ENCODE assay signal across 9 cellular contexts in genomic region chr12:153080-153746, GRCh38.
A peak's percentile ranks its signal among the peaks of the same experiment; 100 is the strongest.
DNase-seq lines count a peak whose midpoint lies in the region; ATAC-seq and TF ChIP-seq lines count a peak whose summit lies in the region.
"Had no signal": no experiment of that assay in that cellular context is flagged by ENCODE, and none has a peak within 500 bp of the region (broad histone marks: within the 10 kb centered on the region; RNA-seq: fewer than 3 reads in every experiment).

No MANE protein-coding gene starts in this region.

- H3K4me3 ChIP-seq in HAP-1 = no peak overlapping the region

- in situ Hi-C loops in HAP-1 (cut with MboI; ENCODE audit: low sequenced_read_pairs) = no loop called here

- DNase-seq in COLO829 (ENCODE audit: low spot score) (peak; percentile 56), HAP-1 (ENCODE audit: low spot score in 2 of 2) (peak; percentile 34 to 81), NCI-H2107 (lab: John Stamatoyannopoulos, UW) (peak; percentile 54), activated B cell treated with CpG ODN at 0.5 μM for 24 hours (peak; percentile 18), chondrocyte (ENCODE audit: low spot score) (no peak), lung microvascular endothelial cell (ENCODE audit: low read depth in 2 of 2) (peak; percentile 65 to 78)
- peak; percentile 32 to 51 for DNase-seq in stimulated activated CD8-positive, alpha-beta memory T cell treated with anti-CD3 and anti-CD28 coated beads, Interleukin-7, amount 100 ng/mL, for 48 hours (ENCODE audit: extremely low read depth in 1 of 2, low read depth in 1 of 2)

- H3K27me3 Mint-ChIP-seq in activated B cell treated with CpG ODN at 0.5 μM for 24 hours (peaks cover 11% of the 10 kb centered on the region), chondrocyte (ENCODE audit: low read depth) (peaks cover 47% of the 10 kb centered on the region)

- no peak for TF ChIP-seq CTCF in activated B cell treated with CpG ODN at 0.5 μM for 24 hours (IDR thresholded peaks at IDR 0.05)
- TF ChIP-seq CTCF in chondrocyte (IDR thresholded peaks at IDR 0.05) = peak; percentile 80

- POLR2A ChIA-PET in activated B cell treated with CpG ODN at 0.5 μM for 24 hours (lab: Charles Lee) = no interaction called here

- intact Hi-C loops in activated B cell treated with CpG ODN at 0.5 μM for 24 hours (cut with micrococcal nuclease) = no loop called here

- peak; percentile 28 for ATAC-seq in activated B cell treated with CpG ODN at 0.5 μM for 24 hours (ENCODE audit: low read depth)
- ATAC-seq in HG03039 (IDR thresholded peaks at IDR 0.05; ENCODE audit: unreplicated experiment) = no peak

- H3K36me3 ChIP-seq in HAP-1 (replicated peaks) = no peaks in the 10 kb centered on the region

- H3K4me1 Mint-ChIP-seq in activated B cell treated with CpG ODN at 0.5 μM for 24 hours = no peaks in the 10 kb centered on the region
- no peaks in the 10 kb centered on the region for H3K4me1 Mint-ChIP-seq in chondrocyte (ENCODE audit: low read depth)

- H3K27me3 ChIP-seq in HAP-1 (ENCODE audit: low read depth) = no peaks in the 10 kb centered on the region

- CTCF ChIA-PET in activated B cell treated with CpG ODN at 0.5 μM for 24 hours (lab: Charles Lee) = no interaction called here

- H3K9me3 Mint-ChIP-seq in activated B cell treated with CpG ODN at 0.5 μM for 24 hours (no peaks in the 10 kb centered on the region), chondrocyte (ENCODE audit: low read depth) (no peaks in the 10 kb centered on the region)

- H3K36me3 Mint-ChIP-seq in activated B cell treated with CpG ODN at 0.5 μM for 24 hours (ENCODE audit: low read depth) (no peaks in the 10 kb centered on the region), chondrocyte (ENCODE audit: low read depth) (no peaks in the 10 kb centered on the region)
- H3K36me3 Mint-ChIP-seq: IgD-negative memory B cell had no signal

- H3K9me3 ChIP-seq in HAP-1 = no peaks in the 10 kb centered on the region

- no peaks in the 10 kb centered on the region for H3K4me1 ChIP-seq in HAP-1

- H3K27ac Mint-ChIP-seq in activated B cell treated with CpG ODN at 0.5 μM for 24 hours (no peak overlapping the region), chondrocyte (ENCODE audit: unreplicated experiment) (no peak overlapping the region)
- H3K27ac Mint-ChIP-seq: IgD-negative memory B cell had no signal

- no peak overlapping the region for H3K4me3 Mint-ChIP-seq in activated B cell treated with CpG ODN at 0.5 μM for 24 hours
- H3K4me3 Mint-ChIP-seq in chondrocyte (ENCODE audit: unreplicated experiment) = no peak overlapping the region
- H3K4me3 Mint-ChIP-seq: IgD-negative memory B cell had no signal
